22 cellular contexts compared by ENCODE assay signal in genomic region chr2:134020608-134021007, GRCh38.
DNase-seq lines count a peak whose midpoint lies in the region; ATAC-seq and TF ChIP-seq lines count a peak whose summit lies in the region.
"Had no signal": no experiment of that assay in that cellular context is flagged by ENCODE, and none has a peak within 500 bp of the region (broad histone marks: within the 10 kb centered on the region; RNA-seq: fewer than 3 reads in every experiment).

No MANE protein-coding gene starts in this region.

- H3K9me3 Mint-ChIP-seq in natural killer cell treated with Interleukin-12 subunit alpha and Interleukin-12 subunit beta and Interleukin-15 and Interleukin-18, amount 100 ng/mL, for 72 hours = no peaks in the 10 kb centered on the region
- H3K9me3 Mint-ChIP-seq: activated naive CD8-positive, alpha-beta T cell treated with anti-CD3 and anti-CD28 coated beads for 36 hours; activated T-helper 1 cell treated with anti-CD3 and anti-CD28 coated beads, Interleukin-12 subunit alpha, Interleukin-12 subunit beta, Interleukin-2, Interleukin-4 antibody, amounts not matched to agents 30 ng/mL and 10 ng/mL and 1 ng/mL, durations not matched to agents 14 hours and 24 hours and 36 hours; HFFc6; naive thymus-derived CD8-positive, alpha-beta T cell; WTC11 had no signal

- no peaks in the 10 kb centered on the region for H4K20me1 ChIP-seq in OCI-LY7 (ENCODE audit: insufficient read depth, low read length)

- no peaks in the 10 kb centered on the region for H3K36me3 Mint-ChIP-seq in natural killer cell treated with Interleukin-12 subunit alpha and Interleukin-12 subunit beta and Interleukin-15 and Interleukin-18, amount 100 ng/mL, for 72 hours
- H3K36me3 Mint-ChIP-seq: activated naive CD8-positive, alpha-beta T cell treated with anti-CD3 and anti-CD28 coated beads for 36 hours; naive thymus-derived CD8-positive, alpha-beta T cell; WTC11 had no signal

- H3K4me3 ChIP-seq in OCI-LY7 (ENCODE audit: low read depth, low read length, poor library complexity, severe bottlenecking) = no peak overlapping the region
- H3K4me3 ChIP-seq: body of pancreas had no signal

- CTCF ChIA-PET in OCI-LY7 (lab: Charles Lee; ENCODE audit: unreplicated experiment) = no interaction called here

- intact Hi-C loops in OCI-LY7 (cut with micrococcal nuclease; ENCODE audit: unreplicated experiment) = no loop called here

- POLR2A ChIA-PET in OCI-LY7 (lab: Charles Lee) = interaction anchor here (0.5 kb wide), 1 partner anchor 363 kb away, joined by 3 read pairs; no protein-coding TSS in a partner anchor

- peaks cover 13 to 14% of the 10 kb centered on the region in 2 donors for H3K27me3 Mint-ChIP-seq in natural killer cell treated with Interleukin-12 subunit alpha and Interleukin-12 subunit beta and Interleukin-15 and Interleukin-18, amount 100 ng/mL, for 72 hours

- no peak overlapping the region for H3K27ac Mint-ChIP-seq in natural killer cell treated with Interleukin-12 subunit alpha and Interleukin-12 subunit beta and Interleukin-15 and Interleukin-18, amount 100 ng/mL, for 72 hours
- H3K27ac Mint-ChIP-seq: activated naive CD8-positive, alpha-beta T cell treated with anti-CD3 and anti-CD28 coated beads for 36 hours; activated T-helper 1 cell treated with anti-CD3 and anti-CD28 coated beads, Interleukin-12 subunit alpha, Interleukin-12 subunit beta, Interleukin-2, Interleukin-4 antibody, amounts not matched to agents 30 ng/mL and 10 ng/mL and 1 ng/mL, durations not matched to agents 14 hours and 24 hours and 36 hours; HFFc6; WTC11 had no signal

- H3K9me3 ChIP-seq in OCI-LY7 (ENCODE audit: low read length) = no peaks in the 10 kb centered on the region
- H3K9me3 ChIP-seq: body of pancreas had no signal

- H3K27ac ChIP-seq in OCI-LY7 (ENCODE audit: low read depth, low read length, poor library complexity, severe bottlenecking) = no peak overlapping the region
- H3K27ac ChIP-seq: body of pancreas had no signal

- TF ChIP-seq CTCF in OCI-LY7 (conservative IDR thresholded peaks at IDR 0.05; ENCODE audit: low read length) = no peak

- H3K4me1 ChIP-seq in OCI-LY7 (ENCODE audit: insufficient read depth, low read length, poor library complexity, severe bottlenecking) = peaks cover 12% of the 10 kb centered on the region
- H3K4me1 ChIP-seq: body of pancreas had no signal

- ATAC-seq in GM21528 (IDR thresholded peaks at IDR 0.05; ENCODE audit: low FRiP score, unreplicated experiment) (peak; percentile 45), GM18502 (IDR thresholded peaks at IDR 0.05; ENCODE audit: poor library complexity, unreplicated experiment) (no peak), HG02571 (IDR thresholded peaks at IDR 0.05; ENCODE audit: unreplicated experiment) (no peak)
- ATAC-seq in natural killer cell treated with Interleukin-12 subunit alpha and Interleukin-12 subunit beta and Interleukin-15 and Interleukin-18, amount 100 ng/mL, for 72 hours = peak; percentile 33 to 45
- ATAC-seq: body of pancreas; naive thymus-derived CD8-positive, alpha-beta T cell; WTC11 had no signal

- H3K4me1 Mint-ChIP-seq in natural killer cell treated with Interleukin-12 subunit alpha and Interleukin-12 subunit beta and Interleukin-15 and Interleukin-18, amount 100 ng/mL, for 72 hours (ENCODE audit: low read depth in 2 of 2) = peaks cover 13 to 22% of the 10 kb centered on the region in 2 donors

- H3K36me3 ChIP-seq in OCI-LY7 (ENCODE audit: insufficient read depth, low read length) = no peaks in the 10 kb centered on the region

- no peaks in the 10 kb centered on the region for H3K9me2 ChIP-seq in OCI-LY7 (ENCODE audit: insufficient read depth, low read length)

- no peak overlapping the region for H3K4me2 ChIP-seq in OCI-LY7 (ENCODE audit: low read length)

- no peaks in the 10 kb centered on the region for H3K79me2 ChIP-seq in OCI-LY7 (ENCODE audit: insufficient read depth, low read depth, low read length)

- BruUV-seq in OCI-LY7 (replicated peaks; lab: Mats Ljungman, UMichigan) = no TSS peak

- no peak overlapping the region for H2AFZ ChIP-seq in OCI-LY7 (ENCODE audit: low read length)

- no peak overlapping the region for H3K4me3 Mint-ChIP-seq in natural killer cell treated with Interleukin-12 subunit alpha and Interleukin-12 subunit beta and Interleukin-15 and Interleukin-18, amount 100 ng/mL, for 72 hours
- H3K4me3 Mint-ChIP-seq: activated naive CD8-positive, alpha-beta T cell treated with anti-CD3 and anti-CD28 coated beads for 36 hours; activated T-helper 1 cell treated with anti-CD3 and anti-CD28 coated beads, Interleukin-12 subunit alpha, Interleukin-12 subunit beta, Interleukin-2, Interleukin-4 antibody, amounts not matched to agents 30 ng/mL and 10 ng/mL and 1 ng/mL, durations not matched to agents 14 hours and 24 hours and 36 hours; HFFc6; WTC11 had no signal

- peak; percentile 22 for DNase-seq in EH (ENCODE audit: low read depth)
- peak; percentile 4 for DNase-seq in OCI-LY7 (ENCODE audit: low spot score)
- no peak for DNase-seq in natural killer cell treated with Interleukin-12 subunit alpha and Interleukin-12 subunit beta and Interleukin-15 and Interleukin-18, amount 100 ng/mL, for 72 hours (ENCODE audit: low spot score)
- DNase-seq in NCI-H146 (lab: John Stamatoyannopoulos, UW) = no peak
- no peak for DNase-seq in stimulated activated CD4-positive, alpha-beta T cell treated with anti-CD3 and anti-CD28 coated beads, Interleukin-2, amount 100 ng/mL, for 24 hours
- DNase-seq: activated naive CD8-positive, alpha-beta T cell treated with anti-CD3 and anti-CD28 coated beads for 36 hours; body of pancreas; cortex of kidney; DMS153; HFFc6; hippocampal formation; NCI-H187 treated with DMSO at 0.1 percent for 48 hours; NK-92 treated with Interleukin-12 subunit alpha and Interleukin-12 subunit beta, amount 100 ng/mL, for 24 hours; posterior cingulate gyrus; Right ventricle myocardium superior; stimulated activated CD4-positive, alpha-beta T cell treated with anti-CD3 and anti-CD28 coated beads, Interleukin-4, amount 100 ng/mL, for 24 hours had no signal

Comparison
In these comparisons a context has a peak if more than half of its experiments do, and no peak if none do; other contexts are left out.
1. DNase-seq: peak in EH (single experiment) and OCI-LY7 (single experiment); none in natural killer cell treated with Interleukin-12 subunit alpha and Interleukin-12 subunit beta and Interleukin-15 and Interleukin-18, amount 100 ng/mL, for 72 hours (single experiment), NCI-H146 (single experiment) and stimulated activated CD4-positive, alpha-beta T cell treated with anti-CD3 and anti-CD28 coated beads, Interleukin-2, amount 100 ng/mL, for 24 hours (0 of 2).
2. ATAC-seq: peak in GM21528 (single experiment) and natural killer cell treated with Interleukin-12 subunit alpha and Interleukin-12 subunit beta and Interleukin-15 and Interleukin-18, amount 100 ng/mL, for 72 hours (2 of 2); none in GM18502 (single experiment) and HG02571 (single experiment).